Comparison of ENCODE assay signal across 20 cellular contexts in genomic region chr7:20328027-20328426, GRCh38. TPM values are rescaled to one million over a fixed set of nuclear protein-coding genes. Genes with fewer than 3 reads are reported as not detected.
"Had no signal": no experiment of that assay in that cellular context is flagged by ENCODE, and none has a peak within 500 bp of the region (broad histone marks: within the 10 kb centered on the region; RNA-seq: fewer than 3 reads in every experiment).

No MANE protein-coding gene starts in this region.

- ATAC-seq: foreskin keratinocyte; heart left ventricle; left lobe of liver; mucosa of descending colon; naive thymus-derived CD8-positive, alpha-beta T cell; pancreas; right cardiac atrium had no signal

- H3K27me3 ChIP-seq: foreskin keratinocyte, pancreas, upper lobe of left lung, uterus had no signal

- DNase-seq: effector CD4-positive, alpha-beta T cell; endodermal cell; erythroblast; foreskin keratinocyte; heart left ventricle; hypothalamus; kidney glomerular epithelial cell; mucosa of descending colon; naive thymus-derived CD8-positive, alpha-beta T cell; occipital lobe; pancreas; right cardiac atrium; small intestine; stimulated activated CD4-positive, alpha-beta T cell treated with anti-CD3 and anti-CD28 coated beads, Interleukin-2, amount 100 ng/mL, for 48 hours; stimulated activated naive CD4-positive, alpha-beta T cell treated with Interleukin-2 at 50 U/mL for 16 hours; upper lobe of left lung; uterus had no signal

- H3K4me1 ChIP-seq: uterus had no signal

- H3K27ac Mint-ChIP-seq: endodermal cell; naive thymus-derived CD8-positive, alpha-beta T cell had no signal

- H3K4me3 ChIP-seq: coronary artery, heart left ventricle, mucosa of descending colon, pancreas, upper lobe of left lung, uterus had no signal

- H3K4me3 Mint-ChIP-seq: endodermal cell; naive thymus-derived CD8-positive, alpha-beta T cell had no signal

- H3K9me3 ChIP-seq: heart left ventricle, mucosa of descending colon, pancreas, upper lobe of left lung, uterus had no signal

- H3K36me3 ChIP-seq: heart left ventricle, pancreas, upper lobe of left lung, uterus had no signal

- H3K27me3 Mint-ChIP-seq: progenitor cell of endocrine pancreas had no signal

- H3K9me3 Mint-ChIP-seq: endodermal cell had no signal

- H3K27ac ChIP-seq: coronary artery, upper lobe of left lung had no signal

RNA-seq across cellular contexts. Expression of gene ITGB8, which starts 2.7 kb away (rescaled TPM):
- total RNA-seq: naive thymus-derived CD8-positive, alpha-beta T cell had no signal
- polyA plus RNA-seq: naive thymus-derived CD8-positive, alpha-beta T cell had no signal
